Comparison of ENCODE assay signal across 8 cellular contexts in genomic region chr9:130680836-130681768, GRCh38. TPM values are rescaled to one million over a fixed set of nuclear protein-coding genes. Genes with fewer than 3 reads are reported as not detected.
DNase-seq lines count a peak whose midpoint lies in the region; ATAC-seq and TF ChIP-seq lines count a peak whose summit lies in the region.

No MANE protein-coding gene starts in this region.

- H3K27me3 ChIP-seq in HL-60 (ENCODE audit: insufficient read depth, poor library complexity, severe bottlenecking) (peaks cover 4% of the 10 kb centered on the region), fibroblast of lung (ENCODE audit: control insufficient read depth, insufficient read depth, low read length) (no peaks in the 10 kb centered on the region), stomach smooth muscle (ENCODE audit: control insufficient read depth in 1 of 2, insufficient read depth in 2 of 2, low read length in 2 of 2) (peaks cover 0 to 3% of the 10 kb centered on the region in 2 donors)

- H4K20me1 ChIP-seq in fibroblast of lung (ENCODE audit: control insufficient read depth, extremely low read depth, insufficient read depth, low read length) = no peaks in the 10 kb centered on the region

- H3K27ac ChIP-seq in HL-60 (replicated peaks) (peak overlapping the region; percentile 60), fibroblast of lung (ENCODE audit: insufficient read depth, low read length) (no peak overlapping the region), stomach smooth muscle (ENCODE audit: low read length) (no peak overlapping the region)

- H3K4me3 ChIP-seq in HL-60 (replicated peaks; ENCODE audit: insufficient read depth, low read length) = peak overlapping the region; percentile 61
- peak overlapping the region; percentile 15 to 56 (median 39) for H3K4me3 ChIP-seq in fibroblast of lung (replicated peaks in 1 of 4; ENCODE audit: control extremely low read depth in 1 of 4, insufficient read depth in 1 of 4, low read depth in 3 of 4, low read length in 4 of 4)
- peak overlapping the region; percentile 36 to 74 for H3K4me3 ChIP-seq in stomach smooth muscle (ENCODE audit: low read length in 2 of 2)

- H3K4me2 ChIP-seq in fibroblast of lung (ENCODE audit: extremely low read depth, insufficient read depth, low read length) = peak overlapping the region; percentile 79

- H3K4me1 Mint-ChIP-seq in activated T-cell treated with anti-CD3 and anti-CD28 coated beads, Interleukin-2, amount 50 U/mL, for 72 hours (ENCODE audit: low read depth) = peaks cover 9% of the 10 kb centered on the region
- peaks cover 3 to 6% of the 10 kb centered on the region in 2 donors for H3K4me1 Mint-ChIP-seq in natural killer cell treated with Interleukin-12 subunit alpha and Interleukin-12 subunit beta and Interleukin-15 and Interleukin-18, amount 100 ng/mL, for 72 hours (ENCODE audit: low read depth in 2 of 2)

- H3K9me3 ChIP-seq in fibroblast of lung (ENCODE audit: control insufficient read depth, insufficient read depth, low read depth, low read length) = no peaks in the 10 kb centered on the region
- peaks cover 0 to 8% of the 10 kb centered on the region in 2 donors for H3K9me3 ChIP-seq in stomach smooth muscle (ENCODE audit: control insufficient read depth in 2 of 2, low read length in 2 of 2)

- H3K36me3 Mint-ChIP-seq in activated T-cell treated with anti-CD3 and anti-CD28 coated beads, Interleukin-2, amount 50 U/mL, for 72 hours (ENCODE audit: insufficient read depth in 2 of 2) = no peaks in the 10 kb centered on the region
- no peaks in the 10 kb centered on the region for H3K36me3 Mint-ChIP-seq in natural killer cell treated with Interleukin-12 subunit alpha and Interleukin-12 subunit beta and Interleukin-15 and Interleukin-18, amount 100 ng/mL, for 72 hours

- peak; percentile 78 to 80 for ATAC-seq in activated T-cell treated with anti-CD3 and anti-CD28 coated beads, Interleukin-2, amount 50 U/mL, for 72 hours (replicated peaks in 1 of 2)
- ATAC-seq in natural killer cell treated with Interleukin-12 subunit alpha and Interleukin-12 subunit beta and Interleukin-15 and Interleukin-18, amount 100 ng/mL, for 72 hours = peak; percentile 85 to 90
- ATAC-seq in GM19467 (IDR thresholded peaks at IDR 0.05; ENCODE audit: unreplicated experiment) = no peak

- peak; percentile 98 for DNase-seq in DMS53 (lab: John Stamatoyannopoulos, UW)
- DNase-seq in HL-60 (ENCODE audit: low read depth in 1 of 2, low spot score in 1 of 2) = peak; percentile 89 to 90
- DNase-seq in OCI-M1 (lab: John Stamatoyannopoulos, UW) = peak; percentile 72
- DNase-seq in activated T-cell treated with anti-CD3 and anti-CD28 coated beads, Interleukin-2, amount 50 U/mL, for 72 hours = peak; percentile 77 to 78
- DNase-seq in fibroblast of lung (ENCODE audit: low read depth in 2 of 2) = peak; percentile 84 to 88
- peak; percentile 87 for DNase-seq in natural killer cell treated with Interleukin-12 subunit alpha and Interleukin-12 subunit beta and Interleukin-15 and Interleukin-18, amount 100 ng/mL, for 72 hours (ENCODE audit: low spot score)

- TF ChIP-seq CTCF in HL-60 (IDR thresholded peaks at IDR 0.05; ENCODE audit: insufficient read depth, low read length) = no peak
- TF ChIP-seq CTCF in fibroblast of lung (conservative IDR thresholded peaks at IDR 0.05 in 1 of 2, IDR thresholded peaks at IDR 0.05 in 1 of 2; ENCODE audit: low read depth in 1 of 2, low read length in 2 of 2) = no peak

- peak overlapping the region; percentile 68 to 88 for H3K4me3 Mint-ChIP-seq in activated T-cell treated with anti-CD3 and anti-CD28 coated beads, Interleukin-2, amount 50 U/mL, for 72 hours
- peak overlapping the region; percentile 44 for H3K4me3 Mint-ChIP-seq in natural killer cell treated with Interleukin-12 subunit alpha and Interleukin-12 subunit beta and Interleukin-15 and Interleukin-18, amount 100 ng/mL, for 72 hours

- H3K36me3 ChIP-seq in fibroblast of lung (ENCODE audit: control insufficient read depth, insufficient read depth, low read length) = no peaks in the 10 kb centered on the region
- no peaks in the 10 kb centered on the region for H3K36me3 ChIP-seq in stomach smooth muscle (ENCODE audit: control insufficient read depth in 2 of 2, insufficient read depth in 2 of 2, low read length in 2 of 2)

- H3K4me1 ChIP-seq in fibroblast of lung (ENCODE audit: control insufficient read depth, extremely low read depth, insufficient read depth, low read length) (peaks cover 3% of the 10 kb centered on the region), stomach smooth muscle (ENCODE audit: control insufficient read depth, insufficient read depth, low read length) (peaks cover 13% of the 10 kb centered on the region)

- H3K27me3 Mint-ChIP-seq in activated T-cell treated with anti-CD3 and anti-CD28 coated beads, Interleukin-2, amount 50 U/mL, for 72 hours (ENCODE audit: low read depth) = peaks cover 12% of the 10 kb centered on the region
- H3K27me3 Mint-ChIP-seq in natural killer cell treated with Interleukin-12 subunit alpha and Interleukin-12 subunit beta and Interleukin-15 and Interleukin-18, amount 100 ng/mL, for 72 hours = peaks cover 0 to 2% of the 10 kb centered on the region in 2 donors

- H3K9ac ChIP-seq in fibroblast of lung (ENCODE audit: insufficient read depth, low read length) = no peak overlapping the region
- H3K9ac ChIP-seq in stomach smooth muscle (ENCODE audit: low read length in 2 of 2) = peak overlapping the region in 1 of 2 donors; percentile 26

- H3K27ac Mint-ChIP-seq in activated T-cell treated with anti-CD3 and anti-CD28 coated beads, Interleukin-2, amount 50 U/mL, for 72 hours = no peak overlapping the region
- H3K27ac Mint-ChIP-seq in natural killer cell treated with Interleukin-12 subunit alpha and Interleukin-12 subunit beta and Interleukin-15 and Interleukin-18, amount 100 ng/mL, for 72 hours = no peak overlapping the region

- H2AFZ ChIP-seq in fibroblast of lung (ENCODE audit: low read length) = peak overlapping the region; percentile 83

- H3K9me3 Mint-ChIP-seq in activated T-cell treated with anti-CD3 and anti-CD28 coated beads, Interleukin-2, amount 50 U/mL, for 72 hours = peaks cover 0 to 1% of the 10 kb centered on the region in 2 donors
- no peaks in the 10 kb centered on the region for H3K9me3 Mint-ChIP-seq in natural killer cell treated with Interleukin-12 subunit alpha and Interleukin-12 subunit beta and Interleukin-15 and Interleukin-18, amount 100 ng/mL, for 72 hours

- no peaks in the 10 kb centered on the region for H3K79me2 ChIP-seq in fibroblast of lung (ENCODE audit: control insufficient read depth, insufficient read depth, low read length)

RNA-seq across cellular contexts. Expression of gene EXOSC2, which starts 12.5 kb away (rescaled TPM):
- total RNA-seq in activated T-cell treated with anti-CD3 and anti-CD28 coated beads, Interleukin-2, amount 50 U/mL, for 72 hours = 10 to 100 TPM; 43.7 to 55.0 TPM
- total RNA-seq in fibroblast of lung = 22.0 and 27.7 TPM in 2 replicates
- polyA plus RNA-seq in fibroblast of lung = 29.6 and 46.1 TPM in 2 replicates
- polyA plus RNA-seq in fibroblast of lung (2012) = 17.8 and 27.5 TPM in 2 replicates
- polyA minus RNA-seq in fibroblast of lung (ENCODE audit: low replicate concordance) = 7.6 and 11.6 TPM in 2 replicates
- 100 to 1,000 TPM in 1 of 2 donors, 10 to 100 TPM in 1; 58.8 to 103 TPM for total RNA-seq in natural killer cell treated with Interleukin-12 subunit alpha and Interleukin-12 subunit beta and Interleukin-15 and Interleukin-18, amount 100 ng/mL, for 72 hours

RNA-seq across cellular contexts. Expression of gene PRDM12, which starts 16.7 kb away (rescaled TPM):
- total RNA-seq in activated T-cell treated with anti-CD3 and anti-CD28 coated beads, Interleukin-2, amount 50 U/mL, for 72 hours = not detected
- not detected in 2 replicates for total RNA-seq in fibroblast of lung
- 0.02 TPM in 1 of 2 replicates, not detected in the other for polyA plus RNA-seq in fibroblast of lung
- 0.05 TPM in 1 of 2 replicates, not detected in the other for polyA plus RNA-seq in fibroblast of lung (2012)
- polyA minus RNA-seq in fibroblast of lung (ENCODE audit: low replicate concordance) = not detected in 2 replicates
- total RNA-seq in natural killer cell treated with Interleukin-12 subunit alpha and Interleukin-12 subunit beta and Interleukin-15 and Interleukin-18, amount 100 ng/mL, for 72 hours = under 1 TPM in 1 of 2 donors, not detected in 1; 0.39 TPM
